19 cellular contexts compared by ENCODE assay signal in the genomic region with DNA sequence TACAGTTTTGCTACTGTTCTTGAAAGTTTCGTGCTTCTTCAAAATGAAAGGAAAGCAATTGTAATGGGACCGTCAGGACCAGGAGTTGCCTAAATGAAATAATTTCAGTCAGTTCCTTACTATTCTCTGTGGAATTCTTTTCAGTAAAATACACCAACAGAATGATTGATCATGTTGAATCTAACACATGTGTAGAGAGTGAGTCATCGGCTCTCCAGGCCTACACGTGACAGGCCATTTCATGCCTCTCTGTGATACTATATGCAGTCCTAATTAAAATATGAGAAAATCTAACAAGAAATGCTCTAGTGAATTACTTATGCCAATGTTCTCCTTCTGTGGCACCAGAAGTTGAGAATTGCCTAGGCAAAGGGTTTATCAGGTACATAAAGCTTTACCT.
A peak's percentile ranks its signal among the peaks of the same experiment; 100 is the strongest.
DNase-seq lines count a peak whose midpoint lies in the region; ATAC-seq, FAIRE-seq and TF ChIP-seq lines count a peak whose summit lies in the region.
"Had no signal": no experiment of that assay in that cellular context is flagged by ENCODE, and none has a peak within 500 bp of the region (broad histone marks: within the 10 kb centered on the region; RNA-seq: fewer than 3 reads in every experiment).

No MANE protein-coding gene starts in this region.

- CTCF ChIA-PET in GM10248 (lab: Yijun Ruan, JAX): no interaction called here

- DNase-seq in ELR (ENCODE audit: low read depth): peak; percentile 10
- DNase-seq in RPMI7951 (ENCODE audit: low read depth): peak; percentile 1
- DNase-seq in fibroblast of peridontal ligament (ENCODE audit: extremely low read depth): peak; percentile 39
- DNase-seq in urothelium cell line (ENCODE audit: low spot score): peak; percentile 12
- DNase-seq in NOMO-1 (lab: John Stamatoyannopoulos, UW; ENCODE audit: unreplicated experiment in 2 of 2): no peak
- DNase-seq in GM10248 (ENCODE audit: extremely low spot score): no peak
- DNase-seq: ACHN; CD4-positive, alpha-beta memory T cell; MG63; NCI-H1092; NCI-H1694; NCI-H2107; NCI-H2227 treated with DMSO at 0.1 percent for 48 hours; NCI-H524 treated with DMSO at 0.1 percent for 48 hours had no signal

- ATAC-seq in HG03280 (IDR thresholded peaks at IDR 0.05; ENCODE audit: unreplicated experiment): no peak
- ATAC-seq: HCT116 had no signal

- TF ChIP-seq CTCF in GM10248 (IDR thresholded peaks at IDR 0.05; ENCODE audit: control extremely low read depth, extremely low read depth, low read depth, missing control alignments): no peak

- no peak for FAIRE-seq in urothelium cell line (lab: Jason Lieb, UNC)
- FAIRE-seq: G401.6, GM12891, GM18507 had no signal

- POLR2A ChIA-PET in GM10248 (lab: Yijun Ruan, JAX): no interaction called here

Comparison
In these comparisons a context has a peak if more than half of its experiments do, and no peak if none do; other contexts are left out.
1. DNase-seq: peak in ELR (single experiment), RPMI7951 (single experiment), fibroblast of peridontal ligament (single experiment) and urothelium cell line (single experiment); none in NOMO-1 (0 of 2) and GM10248 (single experiment).